ENCODE assay signal across 17 cellular contexts in the genomic region with DNA sequence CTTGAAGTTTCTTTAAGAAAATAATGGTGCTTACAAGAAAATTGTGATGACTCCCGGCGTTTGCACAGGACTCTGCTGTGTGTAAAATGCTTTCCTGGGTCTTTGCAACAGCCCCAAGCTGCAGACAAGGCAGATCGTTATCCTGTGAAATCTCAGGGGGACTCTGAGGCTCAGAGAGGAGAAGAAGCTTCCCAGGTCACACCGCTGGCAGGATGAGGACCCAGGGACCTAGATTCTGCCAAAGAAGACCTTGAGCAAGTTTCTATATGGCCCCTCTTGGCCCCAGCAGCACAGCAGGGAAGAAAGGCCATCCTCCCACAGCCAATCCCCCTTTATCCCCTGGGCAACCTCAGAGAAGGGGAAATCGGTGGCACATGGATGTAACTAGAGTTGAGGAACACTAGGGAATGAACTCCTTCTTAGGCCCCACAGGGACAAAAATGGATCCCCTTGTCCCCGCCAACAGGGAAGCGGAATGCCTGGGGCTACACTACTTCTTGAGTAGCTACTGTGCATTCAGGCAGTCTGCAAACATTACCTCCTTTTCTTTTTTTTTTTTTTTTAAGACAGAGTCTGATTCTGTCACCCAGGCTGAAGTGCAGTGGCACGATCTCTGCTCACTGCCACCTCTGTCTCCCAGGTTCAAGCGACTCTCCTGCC.
DNase-seq lines count a peak whose midpoint lies in the region; ATAC-seq and TF ChIP-seq lines count a peak whose summit lies in the region.
"Had no signal": no experiment of that assay in that cellular context is flagged by ENCODE, and none has a peak within 500 bp of the region (broad histone marks: within the 10 kb centered on the region; RNA-seq: fewer than 3 reads in every experiment).

No MANE protein-coding gene starts in this region.

- H3K27ac ChIP-seq in H9 (ENCODE audit: insufficient read length, low read depth, low read length) = no peak overlapping the region
- H3K27ac ChIP-seq in adrenal gland = peak overlapping the region; percentile 80 to 97 (median 88)
- H3K27ac ChIP-seq in mesendoderm (ENCODE audit: low read depth, low read length) = no peak overlapping the region
- peak overlapping the region; percentile 78 to 88 (median 82) for H3K27ac ChIP-seq in gastrocnemius medialis
- no peak overlapping the region for H3K27ac ChIP-seq in naive thymus-derived CD4-positive, alpha-beta T cell (ENCODE audit: low read depth, low read length)

- WGBS in H9 (ENCODE audit: extremely low coverage, insufficient read length, low lambda C conversion rate) = no CpG with 5 or more reads among the region's 9 CpGs
- WGBS in adrenal gland, 4 donors = 55 to 68% (median 65%) methylated on average over 9 of the region's 9 CpGs
- no CpG with 5 or more reads among the region's 9 CpGs for WGBS in mesendoderm (ENCODE audit: extremely low coverage, insufficient coverage, low lambda C conversion rate)

- ATAC-seq in gastrocnemius medialis (no peak), GM21390 (IDR thresholded peaks at IDR 0.05; ENCODE audit: unreplicated experiment) (no peak)
- ATAC-seq in naive thymus-derived CD4-positive, alpha-beta T cell = no peak
- ATAC-seq: activated naive CD4-positive, alpha-beta T cell treated with anti-CD3 and anti-CD28 coated beads, Interleukin-2, amount 50 U/mL, for 72 hours had no signal

- no peak overlapping the region for H2BK15ac ChIP-seq in H9 (ENCODE audit: low read depth, low read length)
- H2BK15ac ChIP-seq in mesendoderm (replicated peaks; ENCODE audit: low read depth) = no peak overlapping the region

- no peaks in the 10 kb centered on the region for H3K36me3 ChIP-seq in adrenal gland (replicated peaks in 1 of 2)
- no peaks in the 10 kb centered on the region for H3K36me3 ChIP-seq in mesendoderm (ENCODE audit: control insufficient read depth, insufficient read depth, low read length)
- no peaks in the 10 kb centered on the region for H3K36me3 ChIP-seq in gastrocnemius medialis
- no peaks in the 10 kb centered on the region for H3K36me3 ChIP-seq in naive thymus-derived CD4-positive, alpha-beta T cell (ENCODE audit: control insufficient read depth in 2 of 3, insufficient read depth in 3 of 3, low read length in 3 of 3)

- H3T11ph ChIP-seq in H9 (ENCODE audit: low read length) = no peak overlapping the region

- DNase-seq in H9 (peak; percentile 11), adrenal gland (peak in 3 of 7 donors; percentile 16 to 50 (median 29)), mesendoderm (no peak), gastrocnemius medialis (no peak), SHP77 (lab: John Stamatoyannopoulos, UW) (no peak)
- DNase-seq in activated CD4-positive, alpha-beta T cell treated with anti-CD3 and anti-CD28 coated beads for 48 hours = no peak
- no peak for DNase-seq in naive thymus-derived CD4-positive, alpha-beta T cell
- DNase-seq: DMS79 treated with DMSO at 0.1 percent for 48 hours; KG1; naive B cell; NCI-H187; NCI-H748 treated with DMSO at 0.1 percent for 48 hours; SHP77 treated with DMSO at 0.1 percent for 48 hours; stimulated activated CD4-positive, alpha-beta T cell treated with anti-CD3 and anti-CD28 coated beads, Interleukin-1b, Interleukin-23, amount 100 ng/mL, for 48 hours had no signal

- H3K4ac ChIP-seq in H9 (ENCODE audit: low read depth, low read length) (no peak overlapping the region), mesendoderm (ENCODE audit: low read depth, low read length) (no peak overlapping the region)

- H3K56ac ChIP-seq in H9 (ENCODE audit: insufficient read length, low read depth, low read length) (no peak overlapping the region), mesendoderm (ENCODE audit: low read length) (peak overlapping the region; percentile 18)

- H3K36me3 Mint-ChIP-seq in H9 (ENCODE audit: insufficient read depth in 1 of 3, low read depth in 3 of 3) = peaks cover 3 to 14% (median 8%) of the 10 kb centered on the region in 3 experiments
- H3K36me3 Mint-ChIP-seq in naive thymus-derived CD4-positive, alpha-beta T cell = no peaks in the 10 kb centered on the region
- H3K36me3 Mint-ChIP-seq: activated naive CD4-positive, alpha-beta T cell treated with anti-CD3 and anti-CD28 coated beads, Interleukin-2, amount 50 U/mL, for 72 hours; naive B cell had no signal

- no peak overlapping the region for H2AK5ac ChIP-seq in H9 (ENCODE audit: insufficient read length, low read length)
- H2AK5ac ChIP-seq in mesendoderm (ENCODE audit: low read length) = no peak overlapping the region

- no peak overlapping the region for H3K18ac ChIP-seq in H9 (ENCODE audit: insufficient read length, low read depth, low read length)
- H3K18ac ChIP-seq in mesendoderm (ENCODE audit: low read length) = no peak overlapping the region

- H3K23me2 ChIP-seq in H9 (ENCODE audit: insufficient read length, low read depth, low read length, poor library complexity, severe bottlenecking) = no peaks in the 10 kb centered on the region

- CTCF ChIA-PET in naive thymus-derived CD4-positive, alpha-beta T cell (lab: Charles Lee) = no interaction called here

- no peak overlapping the region for H2BK20ac ChIP-seq in H9 (ENCODE audit: low read depth, low read length, poor library complexity, severe bottlenecking)

- no peaks in the 10 kb centered on the region for H4K20me1 ChIP-seq in H9 (ENCODE audit: control insufficient read depth, insufficient read depth, insufficient read length)

- H2AFZ ChIP-seq in H9 (ENCODE audit: low read length) = no peak overlapping the region

- H3K9me3 ChIP-seq in H9 (ENCODE audit: control insufficient read depth, low read depth, low read length) = no peaks in the 10 kb centered on the region
- no peaks in the 10 kb centered on the region for H3K9me3 ChIP-seq in adrenal gland (replicated peaks in 1 of 3)
- no peaks in the 10 kb centered on the region for H3K9me3 ChIP-seq in gastrocnemius medialis
- no peaks in the 10 kb centered on the region for H3K9me3 ChIP-seq in naive thymus-derived CD4-positive, alpha-beta T cell (ENCODE audit: control insufficient read depth in 2 of 3, low read length in 3 of 3)

- in situ Hi-C loops in gastrocnemius medialis (cut with MboI; ENCODE audit: low sequenced_read_pairs in 4 of 4) = loop anchor here in 1 of 4 donors (10.0 kb wide), 1 partner anchor 134 kb away; no protein-coding TSS in a partner anchor

- H4K5ac ChIP-seq in H9 (ENCODE audit: insufficient read length, low read depth, low read length) = no peak overlapping the region
- no peak overlapping the region for H4K5ac ChIP-seq in mesendoderm (ENCODE audit: low read length)

- peaks cover 34 to 39% of the 10 kb centered on the region in 2 experiments for H3K4me1 Mint-ChIP-seq in H9
- peaks cover 0 to 19% (median 8%) of the 10 kb centered on the region in 7 donors for H3K4me1 Mint-ChIP-seq in naive thymus-derived CD4-positive, alpha-beta T cell

- no peak overlapping the region for H3K14ac ChIP-seq in H9 (ENCODE audit: insufficient read depth, low read length)

- H3K4me2 ChIP-seq in H9 (ENCODE audit: insufficient read depth, insufficient read length, low read length) (no peak overlapping the region), mesendoderm (ENCODE audit: low read length) (no peak overlapping the region)

- TF ChIP-seq POLR2A in adrenal gland (IDR thresholded peaks at IDR 0.05) = no peak
- TF ChIP-seq POLR2A in gastrocnemius medialis (IDR thresholded peaks at IDR 0.05) = no peak

- H4K8ac ChIP-seq in H9 (replicated peaks; ENCODE audit: insufficient read length, low read depth, low read length) (no peak overlapping the region), mesendoderm (ENCODE audit: low read depth, low read length) (no peak overlapping the region)

- H3K27ac Mint-ChIP-seq in H9 = no peak overlapping the region; a peak in 1 of 7 replicates
- H3K27ac Mint-ChIP-seq in naive thymus-derived CD4-positive, alpha-beta T cell = peak overlapping the region in 1 of 9 donors; percentile 30
- H3K27ac Mint-ChIP-seq: activated naive CD4-positive, alpha-beta T cell treated with anti-CD3 and anti-CD28 coated beads, Interleukin-2, amount 50 U/mL, for 72 hours; B cell had no signal

- H3K4me3 ChIP-seq in adrenal gland (no peak overlapping the region), mesendoderm (ENCODE audit: low read length) (no peak overlapping the region), gastrocnemius medialis (peak overlapping the region in 1 of 4 donors; percentile 0)
- no peak overlapping the region for H3K4me3 ChIP-seq in naive thymus-derived CD4-positive, alpha-beta T cell (ENCODE audit: low read length)

- H2BK120ac ChIP-seq in H9 (ENCODE audit: low read depth, low read length, poor library complexity, severe bottlenecking) (no peak overlapping the region), mesendoderm (ENCODE audit: low read depth, low read length) (no peak overlapping the region)

- H4K91ac ChIP-seq in H9 (ENCODE audit: insufficient read length, low read depth, low read length) = no peak overlapping the region

- no peaks in the 10 kb centered on the region for H3K79me2 ChIP-seq in H9 (ENCODE audit: insufficient read depth, low read length)
- no peaks in the 10 kb centered on the region for H3K79me2 ChIP-seq in mesendoderm (ENCODE audit: control insufficient read depth, insufficient read depth, low read length)

- intact Hi-C loops in adrenal gland (cut with DNase I) = no loop called here
- intact Hi-C loops in gastrocnemius medialis (cut with DNase I; ENCODE audit: low total_unique reads) = loop anchor here (10.0 kb wide), 1 partner anchor 206 kb away; a partner anchor contains a TSS
- intact Hi-C loops in naive thymus-derived CD4-positive, alpha-beta T cell (cut with micrococcal nuclease) = no loop called here

- no peak overlapping the region for H3K23ac ChIP-seq in H9 (ENCODE audit: insufficient read length, low read depth, low read length)
- no peak overlapping the region for H3K23ac ChIP-seq in mesendoderm (ENCODE audit: low read length)

- H2BK5ac ChIP-seq in H9 (ENCODE audit: insufficient read length, low read length) (no peak overlapping the region), mesendoderm (ENCODE audit: low read length) (no peak overlapping the region)

- TF ChIP-seq CTCF in H9 (conservative IDR thresholded peaks at IDR 0.05) (no peak), adrenal gland (IDR thresholded peaks at IDR 0.05) (no peak), gastrocnemius medialis (IDR thresholded peaks at IDR 0.05 in 4 of 5, conservative IDR thresholded peaks at IDR 0.05 in 1 of 5) (no peak)

- no peaks in the 10 kb centered on the region for H3K27me3 ChIP-seq in H9 (ENCODE audit: insufficient read depth, low read length)
- no peaks in the 10 kb centered on the region for H3K27me3 ChIP-seq in adrenal gland
- no peaks in the 10 kb centered on the region for H3K27me3 ChIP-seq in mesendoderm (ENCODE audit: insufficient read depth, low read length, poor library complexity)
- no peaks in the 10 kb centered on the region for H3K27me3 ChIP-seq in gastrocnemius medialis
- H3K27me3 ChIP-seq in naive thymus-derived CD4-positive, alpha-beta T cell (ENCODE audit: control insufficient read depth in 2 of 2, insufficient read depth in 2 of 2, low read length in 2 of 2) = no peaks in the 10 kb centered on the region

- POLR2A ChIA-PET in naive thymus-derived CD4-positive, alpha-beta T cell (lab: Charles Lee) = no interaction called here

- peaks cover 10 to 15% of the 10 kb centered on the region in 2 experiments for H3K9me3 Mint-ChIP-seq in H9
- peaks cover 0 to 9% (median 0%) of the 10 kb centered on the region in 11 donors for H3K9me3 Mint-ChIP-seq in naive thymus-derived CD4-positive, alpha-beta T cell
- H3K9me3 Mint-ChIP-seq: activated naive CD4-positive, alpha-beta T cell treated with anti-CD3 and anti-CD28 coated beads, Interleukin-2, amount 50 U/mL, for 72 hours; naive B cell had no signal

- H2BK12ac ChIP-seq in H9 (ENCODE audit: insufficient read length, low read depth, low read length) = no peak overlapping the region

- H3K4me1 ChIP-seq in H9 (ENCODE audit: insufficient read depth, low read length) (no peaks in the 10 kb centered on the region), adrenal gland (replicated peaks in 1 of 2) (peaks cover 52 to 63% of the 10 kb centered on the region in 2 donors), mesendoderm (ENCODE audit: control insufficient read depth, low read depth, low read length) (no peaks in the 10 kb centered on the region), gastrocnemius medialis (peaks cover 30 to 33% of the 10 kb centered on the region in 2 donors)
- no peaks in the 10 kb centered on the region for H3K4me1 ChIP-seq in naive thymus-derived CD4-positive, alpha-beta T cell (ENCODE audit: control insufficient read depth in 2 of 2, insufficient read depth in 2 of 2, low read length in 2 of 2)

- no peak overlapping the region for H3K4me3 Mint-ChIP-seq in H9
- H3K4me3 Mint-ChIP-seq in naive thymus-derived CD4-positive, alpha-beta T cell = no peak overlapping the region
- H3K4me3 Mint-ChIP-seq: B cell, naive B cell had no signal

- no peak overlapping the region for H3K9ac ChIP-seq in H9 (ENCODE audit: extremely low read depth, insufficient read length, low read length)
- H3K9ac ChIP-seq in mesendoderm (ENCODE audit: low read length) = no peak overlapping the region

- H3K27me3 Mint-ChIP-seq in H9 (ENCODE audit: low read depth) = peaks cover 25% of the 10 kb centered on the region
- peaks cover 0 to 8% (median 0%) of the 10 kb centered on the region in 5 donors for H3K27me3 Mint-ChIP-seq in naive thymus-derived CD4-positive, alpha-beta T cell

- H3K79me1 ChIP-seq in H9 (ENCODE audit: insufficient read depth, low read depth, low read length, poor library complexity, severe bottlenecking) (no peaks in the 10 kb centered on the region), mesendoderm (ENCODE audit: low read length) (no peaks in the 10 kb centered on the region)

Comparison
In these comparisons a context has a peak if more than half of its experiments do, and no peak if none do; other contexts are left out.
1. H3K27ac ChIP-seq: peak in adrenal gland (5 of 5) and gastrocnemius medialis (4 of 4); none in H9 (single experiment), mesendoderm (single experiment) and naive thymus-derived CD4-positive, alpha-beta T cell (single experiment).